In genomic region chr7:44995555-44996493, GRCh38 we compare ENCODE assay signal across 12 cellular contexts. TPM values are rescaled to one million over a fixed set of nuclear protein-coding genes. Genes with fewer than 3 reads are reported as not detected.
A peak's percentile ranks its signal among the peaks of the same experiment; 100 is the strongest.
DNase-seq lines count a peak whose midpoint lies in the region; ATAC-seq and TF ChIP-seq lines count a peak whose summit lies in the region.
"Had no signal": no experiment of that assay in that cellular context is flagged by ENCODE, and none has a peak within 500 bp of the region (broad histone marks: within the 10 kb centered on the region; RNA-seq: fewer than 3 reads in every experiment).

No MANE protein-coding gene starts in this region.

- intact Hi-C loops in tibial artery (cut with DNase I; ENCODE audit: low total_unique reads) = loop anchor here (5.0 kb wide), 1 partner anchor 91 kb away; the partner anchor contains the start of gene NACAD

- TF ChIP-seq CTCF in nephron progenitor cell (IDR thresholded peaks at IDR 0.05) = no peak
- no peak for TF ChIP-seq CTCF in tibial artery (IDR thresholded peaks at IDR 0.05)

- peak overlapping the region; percentile 71 for H3K27ac Mint-ChIP-seq in T-helper 1 cell treated with Interleukin-12 subunit alpha and Interleukin-12 subunit beta and Interleukin-4 antibody, amounts not matched to agents 30 μg/mL and 1 μg/mL, for 36 hours
- H3K27ac Mint-ChIP-seq in activated CD4-positive, alpha-beta memory T cell treated with anti-CD3 and anti-CD28 coated beads, Interleukin-2, amount 10 ng/mL, durations not matched to agents 7 days and 5 days = peak overlapping the region; percentile 80
- H3K27ac Mint-ChIP-seq in naive thymus-derived CD8-positive, alpha-beta T cell = peak overlapping the region in 7 of 10 donors; percentile 25 to 92 (median 58)
- no peak overlapping the region for H3K27ac Mint-ChIP-seq in nephron progenitor cell
- H3K27ac Mint-ChIP-seq: H9 had no signal

- no peak overlapping the region for H3K4me3 ChIP-seq in tibial artery
- H3K4me3 ChIP-seq: dorsolateral prefrontal cortex, stomach had no signal

- peak overlapping the region; percentile 43 for H3K4me3 Mint-ChIP-seq in T-helper 1 cell treated with Interleukin-12 subunit alpha and Interleukin-12 subunit beta and Interleukin-4 antibody, amounts not matched to agents 30 μg/mL and 1 μg/mL, for 36 hours
- peak overlapping the region; percentile 26 for H3K4me3 Mint-ChIP-seq in activated CD4-positive, alpha-beta memory T cell treated with anti-CD3 and anti-CD28 coated beads, Interleukin-2, amount 10 ng/mL, durations not matched to agents 7 days and 5 days
- H3K4me3 Mint-ChIP-seq in naive thymus-derived CD8-positive, alpha-beta T cell = peak overlapping the region in 6 of 10 donors; percentile 10 to 54 (median 48)
- H3K4me3 Mint-ChIP-seq in nephron progenitor cell = no peak overlapping the region
- H3K4me3 Mint-ChIP-seq: H9 had no signal

- CTCF ChIA-PET in activated CD4-positive, alpha-beta memory T cell treated with anti-CD3 and anti-CD28 coated beads, Interleukin-2, amount 10 ng/mL, durations not matched to agents 7 days and 5 days (lab: Charles Lee) = interaction anchor here (1.0 to 8.0 kb wide), 6 partner anchors 9 to 140 kb away, joined by 4 to 88 read pairs (median 5); partner anchors contain the start of gene MYO1G

- no peaks in the 10 kb centered on the region for H3K9me3 Mint-ChIP-seq in T-helper 1 cell treated with Interleukin-12 subunit alpha and Interleukin-12 subunit beta and Interleukin-4 antibody, amounts not matched to agents 30 μg/mL and 1 μg/mL, for 36 hours
- no peaks in the 10 kb centered on the region for H3K9me3 Mint-ChIP-seq in activated CD4-positive, alpha-beta memory T cell treated with anti-CD3 and anti-CD28 coated beads, Interleukin-2, amount 10 ng/mL, durations not matched to agents 7 days and 5 days
- no peaks in the 10 kb centered on the region for H3K9me3 Mint-ChIP-seq in naive thymus-derived CD8-positive, alpha-beta T cell
- H3K9me3 Mint-ChIP-seq in nephron progenitor cell = no peaks in the 10 kb centered on the region

- peaks cover 0 to under 1% (median 0%) of the 10 kb centered on the region in 4 donors for H3K4me1 ChIP-seq in tibial artery

- no peak for DNase-seq in T-helper 1 cell
- DNase-seq in activated CD4-positive, alpha-beta memory T cell treated with anti-CD3 and anti-CD28 coated beads, Interleukin-2, amount 10 ng/mL, durations not matched to agents 7 days and 5 days = no peak
- DNase-seq in naive thymus-derived CD8-positive, alpha-beta T cell = no peak
- no peak for DNase-seq in nephron progenitor cell
- DNase-seq in SW480 (ENCODE audit: low spot score) = no peak
- DNase-seq in tibial artery = no peak
- DNase-seq: dorsolateral prefrontal cortex, H9, stomach, WERI-Rb-1 had no signal

- H3K36me3 Mint-ChIP-seq in T-helper 1 cell treated with Interleukin-12 subunit alpha and Interleukin-12 subunit beta and Interleukin-4 antibody, amounts not matched to agents 30 μg/mL and 1 μg/mL, for 36 hours (ENCODE audit: low read depth) = no peaks in the 10 kb centered on the region
- H3K36me3 Mint-ChIP-seq in activated CD4-positive, alpha-beta memory T cell treated with anti-CD3 and anti-CD28 coated beads, Interleukin-2, amount 10 ng/mL, durations not matched to agents 7 days and 5 days (ENCODE audit: low read depth) = peaks cover 5% of the 10 kb centered on the region
- H3K36me3 Mint-ChIP-seq in naive thymus-derived CD8-positive, alpha-beta T cell = no peaks in the 10 kb centered on the region
- H3K36me3 Mint-ChIP-seq in nephron progenitor cell (ENCODE audit: low read depth) = peaks cover 18% of the 10 kb centered on the region

- H3K27me3 ChIP-seq in tibial artery = no peaks in the 10 kb centered on the region
- H3K27me3 ChIP-seq: dorsolateral prefrontal cortex, stomach had no signal

- H3K27ac ChIP-seq in tibial artery = no peak overlapping the region
- H3K27ac ChIP-seq: dorsolateral prefrontal cortex, WERI-Rb-1 had no signal

- ATAC-seq in HG02885 (IDR thresholded peaks at IDR 0.05; ENCODE audit: poor library complexity, unreplicated experiment) = peak; percentile 24
- no peak for ATAC-seq in naive thymus-derived CD8-positive, alpha-beta T cell

- no peaks in the 10 kb centered on the region for H3K9me3 ChIP-seq in tibial artery
- H3K9me3 ChIP-seq: stomach had no signal

- POLR2A ChIA-PET in activated CD4-positive, alpha-beta memory T cell treated with anti-CD3 and anti-CD28 coated beads, Interleukin-2, amount 10 ng/mL, durations not matched to agents 7 days and 5 days (lab: Charles Lee) = interaction anchor here (0.8 to 10.5 kb wide), 12 partner anchors 16 to 951 kb away, joined by 3 to 493 read pairs (median 4); partner anchors contain the start of genes DBNL, H2AZ2, MYO1G and TBRG4
- POLR2A ChIA-PET in naive thymus-derived CD8-positive, alpha-beta T cell (lab: Charles Lee) = interaction anchor here (1.1 to 10.5 kb wide), 4 partner anchors 9 to 32 kb away, joined by 4 to 314 read pairs (median 10); no protein-coding TSS in a partner anchor

- H3K27me3 Mint-ChIP-seq in T-helper 1 cell treated with Interleukin-12 subunit alpha and Interleukin-12 subunit beta and Interleukin-4 antibody, amounts not matched to agents 30 μg/mL and 1 μg/mL, for 36 hours (ENCODE audit: low read depth) = no peaks in the 10 kb centered on the region
- H3K27me3 Mint-ChIP-seq in activated CD4-positive, alpha-beta memory T cell treated with anti-CD3 and anti-CD28 coated beads, Interleukin-2, amount 10 ng/mL, durations not matched to agents 7 days and 5 days = no peaks in the 10 kb centered on the region
- no peaks in the 10 kb centered on the region for H3K27me3 Mint-ChIP-seq in naive thymus-derived CD8-positive, alpha-beta T cell
- peaks cover 2% of the 10 kb centered on the region for H3K27me3 Mint-ChIP-seq in nephron progenitor cell (ENCODE audit: low read depth, poor library complexity)

- H3K36me3 ChIP-seq in tibial artery = no peaks in the 10 kb centered on the region
- H3K36me3 ChIP-seq: stomach had no signal

- H3K4me1 Mint-ChIP-seq in T-helper 1 cell treated with Interleukin-12 subunit alpha and Interleukin-12 subunit beta and Interleukin-4 antibody, amounts not matched to agents 30 μg/mL and 1 μg/mL, for 36 hours (ENCODE audit: low read depth) = peaks cover 30% of the 10 kb centered on the region
- peaks cover 52% of the 10 kb centered on the region for H3K4me1 Mint-ChIP-seq in activated CD4-positive, alpha-beta memory T cell treated with anti-CD3 and anti-CD28 coated beads, Interleukin-2, amount 10 ng/mL, durations not matched to agents 7 days and 5 days
- peaks cover 16 to 37% (median 31%) of the 10 kb centered on the region in 4 donors for H3K4me1 Mint-ChIP-seq in naive thymus-derived CD8-positive, alpha-beta T cell
- H3K4me1 Mint-ChIP-seq in nephron progenitor cell = peaks cover 10% of the 10 kb centered on the region

RNA-seq across cellular contexts. Expression of gene CCM2, which starts 4.2 kb away (rescaled TPM):
- 100 to 1,000 TPM; 130 to 134 TPM for total RNA-seq in activated CD4-positive, alpha-beta memory T cell treated with anti-CD3 and anti-CD28 coated beads, Interleukin-2, amount 10 ng/mL, durations not matched to agents 7 days and 5 days
- 100 to 1,000 TPM; 160 to 167 TPM for total RNA-seq in naive thymus-derived CD8-positive, alpha-beta T cell
- polyA plus RNA-seq in naive thymus-derived CD8-positive, alpha-beta T cell = 10 to 100 TPM; 49.9 to 81.7 (median 63.2) TPM

RNA-seq across cellular contexts. Expression of gene MYO1G, which starts 17.0 kb away (rescaled TPM):
- 100 to 1,000 TPM; 572 to 576 TPM for total RNA-seq in activated CD4-positive, alpha-beta memory T cell treated with anti-CD3 and anti-CD28 coated beads, Interleukin-2, amount 10 ng/mL, durations not matched to agents 7 days and 5 days
- total RNA-seq in naive thymus-derived CD8-positive, alpha-beta T cell = 10 to 100 TPM; 44.4 to 44.5 TPM
- polyA plus RNA-seq in naive thymus-derived CD8-positive, alpha-beta T cell = 100 to 1,000 TPM in 1 of 3 donors, 10 to 100 TPM in 2; 60.0 to 106 (median 73.8) TPM

Comparison
In these comparisons a context has a peak if more than half of its experiments do, and no peak if none do; other contexts are left out.
1. RNA of gene MYO1G, which starts 17.0 kb away (total RNA-seq): 572 to 576 TPM in activated CD4-positive, alpha-beta memory T cell treated with anti-CD3 and anti-CD28 coated beads, Interleukin-2, amount 10 ng/mL, durations not matched to agents 7 days and 5 days; 44.4 to 44.5 TPM in naive thymus-derived CD8-positive, alpha-beta T cell; every median in the first group is over 10 times any median in the second.